In genomic region chr12:111033281-111034147, GRCh38 we compare ENCODE assay signal across 10 cellular contexts. TPM values are rescaled to one million over a fixed set of nuclear protein-coding genes. Genes with fewer than 3 reads are reported as not detected.
DNase-seq lines count a peak whose midpoint lies in the region; ATAC-seq and TF ChIP-seq lines count a peak whose summit lies in the region.
"Had no signal": no experiment of that assay in that cellular context is flagged by ENCODE, and none has a peak within 500 bp of the region (broad histone marks: within the 10 kb centered on the region; RNA-seq: fewer than 3 reads in every experiment).

No MANE protein-coding gene starts in this region.

- DNase-seq in NCI-H1105 (lab: John Stamatoyannopoulos, UW) = peak; percentile 47
- DNase-seq in central memory CD8-positive, alpha-beta T cell (ENCODE audit: low spot score in 2 of 2) = no peak
- DNase-seq in osteocyte (ENCODE audit: extremely low spot score, unreplicated experiment) = no peak
- no peak for DNase-seq in ACHN
- DNase-seq in 8988T = no peak
- DNase-seq in NCI-H128 (lab: John Stamatoyannopoulos, UW; ENCODE audit: unreplicated experiment) = no peak
- DNase-seq: effector memory CD8-positive, alpha-beta T cell had no signal

- no peaks in the 10 kb centered on the region for H3K9me3 Mint-ChIP-seq in central memory CD8-positive, alpha-beta T cell
- no peaks in the 10 kb centered on the region for H3K9me3 Mint-ChIP-seq in osteocyte (ENCODE audit: unreplicated experiment)
- H3K9me3 Mint-ChIP-seq: effector memory CD8-positive, alpha-beta T cell; IgD-negative memory B cell had no signal

- H3K4me3 Mint-ChIP-seq in central memory CD8-positive, alpha-beta T cell = peak overlapping the region; percentile 23
- H3K4me3 Mint-ChIP-seq in osteocyte (ENCODE audit: unreplicated experiment) = peak overlapping the region; percentile 14

- ATAC-seq in central memory CD8-positive, alpha-beta T cell (replicated peaks; ENCODE audit: extremely low read depth, poor library complexity, severe bottlenecking) = no peak
- ATAC-seq in GM18873 (IDR thresholded peaks at IDR 0.05; ENCODE audit: low FRiP score, unreplicated experiment) = no peak
- ATAC-seq: effector memory CD8-positive, alpha-beta T cell had no signal

- H3K27me3 Mint-ChIP-seq in central memory CD8-positive, alpha-beta T cell = peaks cover 87% of the 10 kb centered on the region
- H3K27me3 Mint-ChIP-seq in osteocyte (ENCODE audit: unreplicated experiment) = peaks cover 76% of the 10 kb centered on the region

- H3K4me1 Mint-ChIP-seq in central memory CD8-positive, alpha-beta T cell = peaks cover 26% of the 10 kb centered on the region
- H3K4me1 Mint-ChIP-seq in osteocyte (ENCODE audit: unreplicated experiment) = peaks cover 16% of the 10 kb centered on the region

- H3K27ac Mint-ChIP-seq in central memory CD8-positive, alpha-beta T cell (ENCODE audit: low read depth) = no peak overlapping the region
- H3K27ac Mint-ChIP-seq in osteocyte (ENCODE audit: unreplicated experiment) = no peak overlapping the region
- H3K27ac Mint-ChIP-seq: IgD-negative memory B cell had no signal

- TF ChIP-seq CTCF in GM12873 (IDR thresholded peaks at IDR 0.05; ENCODE audit: insufficient read depth, low read depth, low read length, missing control alignments) = peak; percentile 36
- peak; percentile 11 for TF ChIP-seq CTCF in osteocyte (IDR thresholded peaks at IDR 0.05)

- in situ Hi-C loops in ACHN (cut with HindIII; ENCODE audit: low pct_ligation_motif_present, low pct_unique_long_range_greater_than_20kb, low sequenced_read_pairs) = no loop called here

- H3K36me3 Mint-ChIP-seq in central memory CD8-positive, alpha-beta T cell (ENCODE audit: insufficient read depth) = peaks cover 4% of the 10 kb centered on the region
- H3K36me3 Mint-ChIP-seq in osteocyte (ENCODE audit: unreplicated experiment) = no peaks in the 10 kb centered on the region
- H3K36me3 Mint-ChIP-seq: IgD-negative memory B cell had no signal

RNA-seq across cellular contexts. Expression of gene CUX2, which starts 0.5 kb away (rescaled TPM):
- not detected in 2 replicates for total RNA-seq in osteocyte
